In the genomic region with DNA sequence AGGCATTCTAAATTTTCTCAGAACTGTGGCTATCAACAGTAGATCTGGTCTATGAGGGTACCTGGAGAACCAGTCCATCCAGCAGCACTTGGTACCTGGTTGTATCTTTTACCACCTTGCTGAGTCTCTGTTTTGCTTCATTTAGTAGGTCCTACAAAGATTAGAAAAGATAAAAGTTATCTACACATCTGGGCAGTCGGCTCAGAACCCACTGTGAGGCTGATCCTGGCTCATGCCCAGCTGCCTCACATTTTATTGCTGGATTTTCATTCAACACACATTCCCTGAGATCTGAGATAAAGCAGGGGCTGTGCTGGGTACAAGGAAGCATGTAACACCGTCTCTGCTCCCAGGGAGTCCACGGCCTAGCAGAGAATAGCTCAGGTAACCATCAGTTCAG, we compare ENCODE assay signal across 2 cellular contexts.
TF ChIP-seq lines count a peak whose summit lies in the region.

No MANE protein-coding gene starts in this region.

TF ChIP-seq in SK-N-SH, 30 proteins besides CTCF, POLR2A, EP300 and RAD21:
- TF ChIP-seq GATA2 (CRISPR knock-in tag; IDR thresholded peaks at IDR 0.05): peak; percentile 64
- TF ChIP-seq, protein P1, sequence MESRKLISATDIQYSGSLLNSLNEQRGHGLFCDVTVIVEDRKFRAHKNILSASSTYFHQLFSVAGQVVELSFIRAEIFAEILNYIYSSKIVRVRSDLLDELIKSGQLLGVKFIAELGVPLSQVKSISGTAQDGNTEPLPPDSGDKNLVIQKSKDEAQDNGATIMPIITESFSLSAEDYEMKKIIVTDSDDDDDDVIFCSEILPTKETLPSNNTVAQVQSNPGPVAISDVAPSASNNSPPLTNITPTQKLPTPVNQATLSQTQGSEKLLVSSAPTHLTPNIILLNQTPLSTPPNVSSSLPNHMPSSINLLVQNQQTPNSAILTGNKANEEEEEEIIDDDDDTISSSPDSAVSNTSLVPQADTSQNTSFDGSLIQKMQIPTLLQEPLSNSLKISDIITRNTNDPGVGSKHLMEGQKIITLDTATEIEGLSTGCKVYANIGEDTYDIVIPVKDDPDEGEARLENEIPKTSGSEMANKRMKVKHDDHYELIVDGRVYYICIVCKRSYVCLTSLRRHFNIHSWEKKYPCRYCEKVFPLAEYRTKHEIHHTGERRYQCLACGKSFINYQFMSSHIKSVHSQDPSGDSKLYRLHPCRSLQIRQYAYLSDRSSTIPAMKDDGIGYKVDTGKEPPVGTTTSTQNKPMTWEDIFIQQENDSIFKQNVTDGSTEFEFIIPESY (IDR thresholded peaks at IDR 0.05; ENCODE audit: borderline replicate concordance, low read depth): no peak

TF ChIP-seq in SK-N-SH treated with all-trans-retinoic acid at 6 μM for 48 hours, 23 proteins besides CTCF, POLR2A, EP300 and RAD21:
- no peak for TF ChIP-seq RARB (CRISPR knock-in tag; IDR thresholded peaks at IDR 0.05)
- TF ChIP-seq ZNF70 (CRISPR knock-in tag; IDR thresholded peaks at IDR 0.05): no peak
- no peak for TF ChIP-seq ESRRG (CRISPR knock-in tag; IDR thresholded peaks at IDR 0.05)
- no peak for TF ChIP-seq CSDC2 (CRISPR knock-in tag; IDR thresholded peaks at IDR 0.05)
- no peak for TF ChIP-seq ISL1 (CRISPR knock-in tag; IDR thresholded peaks at IDR 0.05)
- TF ChIP-seq TCF4 (CRISPR knock-in tag; IDR thresholded peaks at IDR 0.05; ENCODE audit: borderline replicate concordance): no peak
- no peak for TF ChIP-seq ARNTL (CRISPR knock-in tag; IDR thresholded peaks at IDR 0.05; ENCODE audit: borderline replicate concordance, low read depth)
- no peak for TF ChIP-seq ZC3H10 (CRISPR knock-in tag; IDR thresholded peaks at IDR 0.05)
- TF ChIP-seq, protein P2, sequence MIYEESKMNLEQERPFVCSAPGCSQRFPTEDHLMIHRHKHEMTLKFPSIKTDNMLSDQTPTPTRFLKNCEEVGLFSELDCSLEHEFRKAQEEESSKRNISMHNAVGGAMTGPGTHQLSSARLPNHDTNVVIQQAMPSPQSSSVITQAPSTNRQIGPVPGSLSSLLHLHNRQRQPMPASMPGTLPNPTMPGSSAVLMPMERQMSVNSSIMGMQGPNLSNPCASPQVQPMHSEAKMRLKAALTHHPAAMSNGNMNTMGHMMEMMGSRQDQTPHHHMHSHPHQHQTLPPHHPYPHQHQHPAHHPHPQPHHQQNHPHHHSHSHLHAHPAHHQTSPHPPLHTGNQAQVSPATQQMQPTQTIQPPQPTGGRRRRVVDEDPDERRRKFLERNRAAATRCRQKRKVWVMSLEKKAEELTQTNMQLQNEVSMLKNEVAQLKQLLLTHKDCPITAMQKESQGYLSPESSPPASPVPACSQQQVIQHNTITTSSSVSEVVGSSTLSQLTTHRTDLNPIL (CRISPR knock-in tag; IDR thresholded peaks at IDR 0.05; ENCODE audit: low read depth): no peak
- TF ChIP-seq TOX (CRISPR knock-in tag; IDR thresholded peaks at IDR 0.05; ENCODE audit: borderline replicate concordance): no peak
- TF ChIP-seq ZNF8 (CRISPR knock-in tag; IDR thresholded peaks at IDR 0.05): no peak
- TF ChIP-seq, protein P3, sequence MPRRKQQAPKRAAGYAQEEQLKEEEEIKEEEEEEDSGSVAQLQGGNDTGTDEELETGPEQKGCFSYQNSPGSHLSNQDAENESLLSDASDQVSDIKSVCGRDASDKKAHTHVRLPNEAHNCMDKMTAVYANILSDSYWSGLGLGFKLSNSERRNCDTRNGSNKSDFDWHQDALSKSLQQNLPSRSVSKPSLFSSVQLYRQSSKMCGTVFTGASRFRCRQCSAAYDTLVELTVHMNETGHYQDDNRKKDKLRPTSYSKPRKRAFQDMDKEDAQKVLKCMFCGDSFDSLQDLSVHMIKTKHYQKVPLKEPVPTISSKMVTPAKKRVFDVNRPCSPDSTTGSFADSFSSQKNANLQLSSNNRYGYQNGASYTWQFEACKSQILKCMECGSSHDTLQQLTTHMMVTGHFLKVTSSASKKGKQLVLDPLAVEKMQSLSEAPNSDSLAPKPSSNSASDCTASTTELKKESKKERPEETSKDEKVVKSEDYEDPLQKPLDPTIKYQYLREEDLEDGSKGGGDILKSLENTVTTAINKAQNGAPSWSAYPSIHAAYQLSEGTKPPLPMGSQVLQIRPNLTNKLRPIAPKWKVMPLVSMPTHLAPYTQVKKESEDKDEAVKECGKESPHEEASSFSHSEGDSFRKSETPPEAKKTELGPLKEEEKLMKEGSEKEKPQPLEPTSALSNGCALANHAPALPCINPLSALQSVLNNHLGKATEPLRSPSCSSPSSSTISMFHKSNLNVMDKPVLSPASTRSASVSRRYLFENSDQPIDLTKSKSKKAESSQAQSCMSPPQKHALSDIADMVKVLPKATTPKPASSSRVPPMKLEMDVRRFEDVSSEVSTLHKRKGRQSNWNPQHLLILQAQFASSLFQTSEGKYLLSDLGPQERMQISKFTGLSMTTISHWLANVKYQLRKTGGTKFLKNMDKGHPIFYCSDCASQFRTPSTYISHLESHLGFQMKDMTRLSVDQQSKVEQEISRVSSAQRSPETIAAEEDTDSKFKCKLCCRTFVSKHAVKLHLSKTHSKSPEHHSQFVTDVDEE (CRISPR knock-in tag; IDR thresholded peaks at IDR 0.05): no peak
- no peak for TF ChIP-seq PPARA (CRISPR knock-in tag; IDR thresholded peaks at IDR 0.05; ENCODE audit: borderline replicate concordance)
- TF ChIP-seq ZFP30 (CRISPR knock-in tag; IDR thresholded peaks at IDR 0.05): no peak
- no peak for TF ChIP-seq OSR1 (CRISPR knock-in tag; IDR thresholded peaks at IDR 0.05)
- no peak for TF ChIP-seq BACH2 (CRISPR knock-in tag; IDR thresholded peaks at IDR 0.05; ENCODE audit: borderline replicate concordance)
- TF ChIP-seq GLIS3 (CRISPR knock-in tag; IDR thresholded peaks at IDR 0.05): no peak
- TF ChIP-seq, protein P4, sequence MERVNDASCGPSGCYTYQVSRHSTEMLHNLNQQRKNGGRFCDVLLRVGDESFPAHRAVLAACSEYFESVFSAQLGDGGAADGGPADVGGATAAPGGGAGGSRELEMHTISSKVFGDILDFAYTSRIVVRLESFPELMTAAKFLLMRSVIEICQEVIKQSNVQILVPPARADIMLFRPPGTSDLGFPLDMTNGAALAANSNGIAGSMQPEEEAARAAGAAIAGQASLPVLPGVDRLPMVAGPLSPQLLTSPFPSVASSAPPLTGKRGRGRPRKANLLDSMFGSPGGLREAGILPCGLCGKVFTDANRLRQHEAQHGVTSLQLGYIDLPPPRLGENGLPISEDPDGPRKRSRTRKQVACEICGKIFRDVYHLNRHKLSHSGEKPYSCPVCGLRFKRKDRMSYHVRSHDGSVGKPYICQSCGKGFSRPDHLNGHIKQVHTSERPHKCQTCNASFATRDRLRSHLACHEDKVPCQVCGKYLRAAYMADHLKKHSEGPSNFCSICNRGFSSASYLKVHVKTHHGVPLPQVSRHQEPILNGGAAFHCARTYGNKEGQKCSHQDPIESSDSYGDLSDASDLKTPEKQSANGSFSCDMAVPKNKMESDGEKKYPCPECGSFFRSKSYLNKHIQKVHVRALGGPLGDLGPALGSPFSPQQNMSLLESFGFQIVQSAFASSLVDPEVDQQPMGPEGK (CRISPR knock-in tag; IDR thresholded peaks at IDR 0.05; ENCODE audit: borderline replicate concordance): no peak
